In genomic region chr3:81302045-81302444, GRCh38 we compare ENCODE assay signal across 8 cellular contexts.
DNase-seq lines count a peak whose midpoint lies in the region; TF ChIP-seq lines count a peak whose summit lies in the region.

No MANE protein-coding gene starts in this region.

- H3K4ac ChIP-seq in trophoblast cell (ENCODE audit: low read depth, low read length) = no peak overlapping the region

- no peaks in the 10 kb centered on the region for H3K9me3 Mint-ChIP-seq in T-helper 2 cell treated with Interferon-gamma antibody and Interleukin-4, amounts not matched to agents 5 μg/mL and 100 μg/mL, for 36 hours

- H4K8ac ChIP-seq in trophoblast cell (ENCODE audit: low read depth, low read length) = no peak overlapping the region

- no peaks in the 10 kb centered on the region for H3K4me1 Mint-ChIP-seq in T-helper 2 cell treated with Interferon-gamma antibody and Interleukin-4, amounts not matched to agents 5 μg/mL and 100 μg/mL, for 36 hours (ENCODE audit: low read depth)

- no peak overlapping the region for H4K91ac ChIP-seq in trophoblast cell (ENCODE audit: low read depth, low read length)

- H2AFZ ChIP-seq in GM23248 (no peak overlapping the region), KMS-11 (ENCODE audit: low read depth) (no peak overlapping the region), trophoblast cell (ENCODE audit: insufficient read depth, low read length, poor library complexity) (no peak overlapping the region)

- H3K79me2 ChIP-seq in GM23248 (ENCODE audit: insufficient read depth) (no peaks in the 10 kb centered on the region), KMS-11 (ENCODE audit: insufficient read depth, low read depth) (no peaks in the 10 kb centered on the region), trophoblast cell (ENCODE audit: control insufficient read depth, insufficient read depth, low read length, poor library complexity) (no peaks in the 10 kb centered on the region)

- H3K36me3 ChIP-seq in GM23248 (ENCODE audit: low read depth) (no peaks in the 10 kb centered on the region), KMS-11 (ENCODE audit: insufficient read depth) (no peaks in the 10 kb centered on the region), trophoblast cell (ENCODE audit: control insufficient read depth in 1 of 2, insufficient read depth in 2 of 2, low read length in 2 of 2) (no peaks in the 10 kb centered on the region)

- H2AK5ac ChIP-seq in trophoblast cell (ENCODE audit: low read length) = no peak overlapping the region

- no peak overlapping the region for H2BK12ac ChIP-seq in trophoblast cell (ENCODE audit: low read length)

- no peak overlapping the region for H2BK120ac ChIP-seq in trophoblast cell (ENCODE audit: insufficient read depth, low read length, poor library complexity)

- peak; percentile 2 for DNase-seq in stimulated activated CD4-positive, alpha-beta T cell treated with anti-CD3 and anti-CD28 coated beads, Interleukin-2, amount 100 ng/mL, for 48 hours
- DNase-seq in stimulated activated CD4-positive, alpha-beta T cell treated with anti-CD3 and anti-CD28 coated beads, Interleukin-4, amount 100 ng/mL, for 4 hours = no peak
- DNase-seq in GM23248 (peak; percentile 70), SKM-1 treated with dmso at 0.1 percent for 144 hours (lab: John Stamatoyannopoulos, UW; ENCODE audit: unreplicated experiment) (peak; percentile 9), fibroblast of the conjunctiva (ENCODE audit: low read depth) (peak; percentile 30), trophoblast cell (peak; percentile 25 to 65)
- DNase-seq in T-helper 2 cell treated with Interferon-gamma antibody and Interleukin-4, amounts not matched to agents 5 μg/mL and 100 μg/mL, for 36 hours (ENCODE audit: low spot score) = no peak

- H3K9ac ChIP-seq in GM23248 = no peak overlapping the region
- no peak overlapping the region for H3K9ac ChIP-seq in KMS-11
- no peak overlapping the region for H3K9ac ChIP-seq in trophoblast cell (ENCODE audit: low read length)

- H3K9me3 ChIP-seq in GM23248 (ENCODE audit: low read depth) (no peaks in the 10 kb centered on the region), trophoblast cell (ENCODE audit: insufficient read depth, low read depth, low read length) (no peaks in the 10 kb centered on the region)

- H4K20me1 ChIP-seq in GM23248 (ENCODE audit: insufficient read depth) (no peaks in the 10 kb centered on the region), KMS-11 (ENCODE audit: insufficient read depth) (no peaks in the 10 kb centered on the region)

- no peak overlapping the region for H3K23ac ChIP-seq in trophoblast cell (ENCODE audit: low read length)

- no peak overlapping the region for H3K4me3 Mint-ChIP-seq in T-helper 2 cell treated with Interferon-gamma antibody and Interleukin-4, amounts not matched to agents 5 μg/mL and 100 μg/mL, for 36 hours

- TF ChIP-seq CTCF in KMS-11 (conservative IDR thresholded peaks at IDR 0.05; ENCODE audit: low read depth, low read length) = peak; percentile 65

- H4K12ac ChIP-seq in trophoblast cell (ENCODE audit: low read depth, low read length) = no peak overlapping the region

- H3K14ac ChIP-seq in trophoblast cell (ENCODE audit: low read length) = no peak overlapping the region

- no peaks in the 10 kb centered on the region for H3K36me3 Mint-ChIP-seq in T-helper 2 cell treated with Interferon-gamma antibody and Interleukin-4, amounts not matched to agents 5 μg/mL and 100 μg/mL, for 36 hours (ENCODE audit: low read depth)

- no peaks in the 10 kb centered on the region for H3K9me2 ChIP-seq in GM23248 (ENCODE audit: insufficient read depth)

- no peak overlapping the region for H3K4me2 ChIP-seq in GM23248 (ENCODE audit: unreplicated experiment)
- no peak overlapping the region for H3K4me2 ChIP-seq in KMS-11
- no peak overlapping the region for H3K4me2 ChIP-seq in trophoblast cell (ENCODE audit: low read length)

- no peaks in the 10 kb centered on the region; the same call in 1 of the 2 replicates for H3K4me1 ChIP-seq in GM23248 (ENCODE audit: insufficient read depth)
- no peaks in the 10 kb centered on the region for H3K4me1 ChIP-seq in KMS-11 (ENCODE audit: low read depth, poor library complexity, severe bottlenecking)
- H3K4me1 ChIP-seq in trophoblast cell (ENCODE audit: control insufficient read depth in 1 of 2, insufficient read depth in 2 of 2, low read length in 2 of 2) = peaks cover 4 to 9% of the 10 kb centered on the region in 2 experiments

- no peak overlapping the region for H3K4me3 ChIP-seq in GM23248
- H3K4me3 ChIP-seq in KMS-11 (IDR thresholded peaks at IDR 0.05; ENCODE audit: insufficient read depth, low read depth, low read length) = no peak overlapping the region
- H3K4me3 ChIP-seq in trophoblast cell (ENCODE audit: low read depth, low read length) = no peak overlapping the region

- H3K27me3 Mint-ChIP-seq in T-helper 2 cell treated with Interferon-gamma antibody and Interleukin-4, amounts not matched to agents 5 μg/mL and 100 μg/mL, for 36 hours (ENCODE audit: low read depth) = no peaks in the 10 kb centered on the region

- no peaks in the 10 kb centered on the region for H3F3A ChIP-seq in GM23248 (ENCODE audit: insufficient read depth)

- H2BK5ac ChIP-seq in trophoblast cell (ENCODE audit: low read depth, low read length, poor library complexity) = no peak overlapping the region

- no peak overlapping the region for H3K27ac ChIP-seq in GM23248
- no peak overlapping the region for H3K27ac ChIP-seq in KMS-11
- H3K27ac ChIP-seq in trophoblast cell (ENCODE audit: low read depth, low read length) = no peak overlapping the region

- H3K18ac ChIP-seq in trophoblast cell (ENCODE audit: low read length) = no peak overlapping the region

- in situ Hi-C loops in GM23248 (cut with MboI) = no loop called here

- 6 to 8% methylated on average over 1 of the region's 1 CpG for WGBS in GM23248 (ENCODE audit: low coverage in 1 of 2, low lambda C conversion rate in 2 of 2, missing lambda C conversion rate in 2 of 2), 2 experiments
- no CpG with 5 or more reads among the region's 1 CpG for WGBS in trophoblast cell (ENCODE audit: extremely low coverage, insufficient coverage, insufficient read length)

- no peaks in the 10 kb centered on the region for H3K27me3 ChIP-seq in GM23248 (replicated peaks; ENCODE audit: insufficient read depth)
- no peaks in the 10 kb centered on the region for H3K27me3 ChIP-seq in KMS-11 (ENCODE audit: insufficient read depth, low read depth)
- H3K27me3 ChIP-seq in trophoblast cell (ENCODE audit: insufficient read depth, low read length) = no peaks in the 10 kb centered on the region

- H3K27ac Mint-ChIP-seq in T-helper 2 cell treated with Interferon-gamma antibody and Interleukin-4, amounts not matched to agents 5 μg/mL and 100 μg/mL, for 36 hours = no peak overlapping the region

- H3K79me1 ChIP-seq in trophoblast cell (ENCODE audit: low read length) = peaks cover 2% of the 10 kb centered on the region

Comparison
In these comparisons a context has a peak if more than half of its experiments do, and no peak if none do; other contexts are left out.
1. DNase-seq: peak in stimulated activated CD4-positive, alpha-beta T cell treated with anti-CD3 and anti-CD28 coated beads, Interleukin-2, amount 100 ng/mL, for 48 hours (2 of 2), GM23248 (single experiment), SKM-1 treated with dmso at 0.1 percent for 144 hours (single experiment), fibroblast of the conjunctiva (single experiment) and trophoblast cell (2 of 2); none in stimulated activated CD4-positive, alpha-beta T cell treated with anti-CD3 and anti-CD28 coated beads, Interleukin-4, amount 100 ng/mL, for 4 hours (0 of 2) and T-helper 2 cell treated with Interferon-gamma antibody and Interleukin-4, amounts not matched to agents 5 μg/mL and 100 μg/mL, for 36 hours (single experiment).